Comparison of ENCODE assay signal across 28 cellular contexts in genomic region chr13:62799038-62799535, GRCh38.
"Had no signal": no experiment of that assay in that cellular context is flagged by ENCODE, and none has a peak within 500 bp of the region (broad histone marks: within the 10 kb centered on the region; RNA-seq: fewer than 3 reads in every experiment).

No MANE protein-coding gene starts in this region.

- H3K27me3 ChIP-seq: esophagus squamous epithelium, right atrium auricular region, spleen, testis, tibial artery had no signal

- H3K9me3 Mint-ChIP-seq: mesothelial cell of epicardium, neural crest cell, type B pancreatic cell had no signal

- H3K4me3 Mint-ChIP-seq: central memory CD8-positive, alpha-beta T cell; effector memory CD8-positive, alpha-beta T cell; immature natural killer cell; memory B cell; mesothelial cell of epicardium; natural killer cell treated with Interleukin-12 subunit alpha and Interleukin-12 subunit beta and Interleukin-15 and Interleukin-18, amount 100 ng/mL, for 72 hours; neural crest cell; type B pancreatic cell had no signal

- H3K36me3 ChIP-seq: esophagus squamous epithelium, prostate gland, right atrium auricular region, spleen, tibial artery had no signal

- H3K27ac Mint-ChIP-seq: effector memory CD8-positive, alpha-beta T cell; immature natural killer cell; memory B cell; mesothelial cell of epicardium; naive B cell; natural killer cell treated with Interleukin-12 subunit alpha and Interleukin-12 subunit beta and Interleukin-15 and Interleukin-18, amount 100 ng/mL, for 72 hours; type B pancreatic cell had no signal

- H3K9me3 ChIP-seq: prostate gland, right atrium auricular region, testis, tibial artery had no signal

- H3K27me3 Mint-ChIP-seq: central memory CD8-positive, alpha-beta T cell; effector memory CD8-positive, alpha-beta T cell; memory B cell; naive B cell; natural killer cell treated with Interleukin-12 subunit alpha and Interleukin-12 subunit beta and Interleukin-15 and Interleukin-18, amount 100 ng/mL, for 72 hours; type B pancreatic cell had no signal

- H3K27ac ChIP-seq: coronary artery, esophagus squamous epithelium, parathyroid adenoma, prostate gland, right atrium auricular region, skin epidermis, spleen, testis, tibial artery had no signal

- H3K36me3 Mint-ChIP-seq: memory B cell, mesothelial cell of epicardium, type B pancreatic cell had no signal

- H3K4me1 ChIP-seq: esophagus squamous epithelium, parathyroid adenoma, prostate gland, right atrium auricular region, spleen, testis, tibial artery had no signal

- DNase-seq: dermis blood vessel endothelial cell; effector memory CD8-positive, alpha-beta T cell; erythroblast; esophagus squamous epithelium; foreskin melanocyte; hypothalamus; immature natural killer cell; islet precursor cell; mucosa of descending colon; naive B cell; spleen; stimulated activated CD4-positive, alpha-beta T cell treated with anti-CD3 and anti-CD28 coated beads, Interleukin-4, amount 100 ng/mL, for 4 hours; stimulated activated naive CD4-positive, alpha-beta T cell; substantia nigra; testis; tibial artery had no signal

- H3K4me1 Mint-ChIP-seq: central memory CD8-positive, alpha-beta T cell; immature natural killer cell; memory B cell; mesothelial cell of epicardium; naive B cell; neural crest cell had no signal

- ATAC-seq: effector memory CD8-positive, alpha-beta T cell; mucosa of descending colon; natural killer cell treated with Interleukin-12 subunit alpha and Interleukin-12 subunit beta and Interleukin-15 and Interleukin-18, amount 100 ng/mL, for 72 hours had no signal

- H3K4me3 ChIP-seq: coronary artery, esophagus squamous epithelium, lung, mucosa of descending colon, prostate gland, right atrium auricular region, skin epidermis, spleen, testis, tibial artery had no signal
